ENCODE assay signal across 23 cellular contexts in genomic region chr9:5574998-5575397, GRCh38. TPM values are rescaled to one million over a fixed set of nuclear protein-coding genes. Genes with fewer than 3 reads are reported as not detected.
DNase-seq lines count a peak whose midpoint lies in the region; ATAC-seq, FAIRE-seq and TF ChIP-seq lines count a peak whose summit lies in the region.
"Had no signal": no experiment of that assay in that cellular context is flagged by ENCODE, and none has a peak within 500 bp of the region (broad histone marks: within the 10 kb centered on the region; RNA-seq: fewer than 3 reads in every experiment).

No MANE protein-coding gene starts in this region.

- no peak overlapping the region for H3K27ac ChIP-seq in HepG2 (ENCODE audit: extremely low read length, insufficient read depth, low read length)
- H3K27ac ChIP-seq in right lobe of liver: no peak overlapping the region
- no peak overlapping the region for H3K27ac ChIP-seq in brain microvascular endothelial cell
- H3K27ac ChIP-seq in parathyroid adenoma: no peak overlapping the region
- H3K27ac ChIP-seq: HL-60, tibial artery had no signal

- H3K4me3 ChIP-seq in HepG2 (replicated peaks in 1 of 3; ENCODE audit: insufficient read depth in 1 of 3, low read depth in 2 of 3, low read length in 3 of 3) (no peak overlapping the region), right lobe of liver (no peak overlapping the region), H7 (ENCODE audit: insufficient read depth, low read depth, low read length) (no peak overlapping the region), brain microvascular endothelial cell (ENCODE audit: low read depth, low read length) (no peak overlapping the region), parathyroid adenoma (ENCODE audit: low read depth, low read length) (no peak overlapping the region)
- H3K4me3 ChIP-seq: tibial artery had no signal

- ATAC-seq in HepG2 (peak; percentile 55; the same call in 2 of the 3 replicates), right lobe of liver (no peak), GM21423 (IDR thresholded peaks at IDR 0.05; ENCODE audit: unreplicated experiment) (no peak)
- ATAC-seq: activated T-cell treated with anti-CD3 and anti-CD28 coated beads, Interleukin-2, amount 50 U/mL, for 72 hours; natural killer cell treated with Interleukin-12 subunit alpha and Interleukin-12 subunit beta and Interleukin-15 and Interleukin-18, amount 100 ng/mL, for 72 hours; PC-3; stimulated activated naive B cell treated with anti-CD40 and anti-IgM and Interleukin-4, amounts not matched to agents 10 μg/mL and 1 μg/mL and 100 μg/mL, for 72 hours had no signal

- no peak overlapping the region for H2AFZ ChIP-seq in HepG2 (ENCODE audit: low read length)
- no peak overlapping the region for H2AFZ ChIP-seq in parathyroid adenoma

- TF ChIP-seq POLR2A in HepG2 (IDR thresholded peaks at IDR 0.05; ENCODE audit: insufficient read depth in 1 of 2, low read depth in 2 of 2, low read length in 2 of 2): no peak
- no peak for TF ChIP-seq POLR2A in right lobe of liver (IDR thresholded peaks at IDR 0.05)

- H3K9me3 ChIP-seq in HepG2 (ENCODE audit: low read length) (no peaks in the 10 kb centered on the region), right lobe of liver (no peaks in the 10 kb centered on the region), parathyroid adenoma (ENCODE audit: control insufficient read depth, low read length) (no peaks in the 10 kb centered on the region)
- H3K9me3 ChIP-seq: tibial artery had no signal

- no peaks in the 10 kb centered on the region for H3K4me1 ChIP-seq in HepG2 (ENCODE audit: insufficient read depth, low read length)
- H3K4me1 ChIP-seq in right lobe of liver: no peaks in the 10 kb centered on the region
- H3K4me1 ChIP-seq in parathyroid adenoma: no peaks in the 10 kb centered on the region

- CTCF ChIA-PET in HepG2 (lab: Yijun Ruan, JAX; ENCODE audit: low intra/inter-chr PET ratio, low total read pairs): no interaction called here

- H4K20me1 ChIP-seq in HepG2 (ENCODE audit: insufficient read depth, low read length): no peaks in the 10 kb centered on the region

- no TSS peak for BruUV-seq in HepG2 (replicated peaks; lab: Mats Ljungman, UMichigan)

- H3K4me2 ChIP-seq in HepG2 (ENCODE audit: low read depth, low read length): no peak overlapping the region
- no peak overlapping the region for H3K4me2 ChIP-seq in parathyroid adenoma (ENCODE audit: low read length)

- in situ Hi-C loops in HepG2 (cut with HindIII; ENCODE audit: extremely low pct_ligation_motif_present, low pct_unique_long_range_greater_than_20kb): loop anchor here (25.0 kb wide), 1 partner anchor 813 kb away; no protein-coding TSS in a partner anchor
- in situ Hi-C loops in brain microvascular endothelial cell (cut with HindIII; ENCODE audit: low pct_ligation_motif_present, low sequenced_read_pairs): loop anchor here (25.0 kb wide), 1 partner anchor 138 kb away; the partner anchor contains the start of gene PLGRKT

- H3K9ac ChIP-seq in HepG2 (ENCODE audit: insufficient read depth, low read depth, low read length) (no peak overlapping the region), parathyroid adenoma (no peak overlapping the region)

- no peaks in the 10 kb centered on the region for H3K27me3 ChIP-seq in HepG2 (ENCODE audit: control insufficient read depth in 1 of 2, insufficient read depth in 2 of 2, low read length in 2 of 2)
- no peaks in the 10 kb centered on the region for H3K27me3 ChIP-seq in right lobe of liver
- no peaks in the 10 kb centered on the region for H3K27me3 ChIP-seq in H7 (ENCODE audit: control insufficient read depth, insufficient read depth, low read length)
- H3K27me3 ChIP-seq in brain microvascular endothelial cell (replicated peaks): no peaks in the 10 kb centered on the region
- H3K27me3 ChIP-seq in parathyroid adenoma (ENCODE audit: control insufficient read depth, insufficient read depth, low read length): no peaks in the 10 kb centered on the region
- H3K27me3 ChIP-seq: tibial artery had no signal

- DNase-seq in HepG2 (ENCODE audit: low spot score) (peak; percentile 7), right lobe of liver (no peak), H7 (peak; percentile 4), brain microvascular endothelial cell (no peak), NCI-H510A treated with DMSO at 0.1 percent for 48 hours (lab: John Stamatoyannopoulos, UW) (no peak), mucosa of gallbladder (ENCODE audit: low spot score) (no peak)
- DNase-seq: activated CD4-positive, CD25-positive, alpha-beta regulatory T cell treated with anti-CD3 and anti-CD28 coated beads, Interleukin-2, amount 50 U/mL, for 72 hours; activated T-cell treated with anti-CD3 and anti-CD28 coated beads, Interleukin-2, amount 50 U/mL, for 72 hours; CD4-positive, alpha-beta T cell; IMR-90; NCI-H1930; NCI-H510A; PC-3; posterior cingulate gyrus; stimulated activated naive B cell treated with anti-CD40 and anti-IgM and Interleukin-4, amounts not matched to agents 10 μg/mL and 1 μg/mL and 100 μg/mL, for 72 hours; T-helper 9 cell; tibial artery had no signal

- TF ChIP-seq CTCF in HepG2 (CRISPR knock-in tag; IDR thresholded peaks at IDR 0.05): peak; percentile 10; the same call in 1 of the 2 replicates
- no peak for TF ChIP-seq CTCF in right lobe of liver (IDR thresholded peaks at IDR 0.05)
- peak; percentile 20 for TF ChIP-seq CTCF in brain microvascular endothelial cell (IDR thresholded peaks at IDR 0.05; ENCODE audit: low read depth, low read length, missing control alignments)
- TF ChIP-seq CTCF in parathyroid adenoma (IDR thresholded peaks at IDR 0.05): peak; percentile 7

- intact Hi-C loops in HepG2 (cut with micrococcal nuclease; ENCODE audit: unreplicated experiment): no loop called here
- intact Hi-C loops in right lobe of liver (cut with DNase I): no loop called here

- H3K36me3 ChIP-seq in HepG2 (replicated peaks in 1 of 2; ENCODE audit: control insufficient read depth in 1 of 2, insufficient read depth in 2 of 2, low read length in 2 of 2): no peaks in the 10 kb centered on the region
- peaks cover 0 to 2% (median 0%) of the 10 kb centered on the region in 4 donors for H3K36me3 ChIP-seq in right lobe of liver
- H3K36me3 ChIP-seq in H7 (replicated peaks; ENCODE audit: control insufficient read depth, insufficient read depth, low read length): no peaks in the 10 kb centered on the region
- H3K36me3 ChIP-seq in brain microvascular endothelial cell (replicated peaks): no peaks in the 10 kb centered on the region
- H3K36me3 ChIP-seq in parathyroid adenoma (ENCODE audit: control insufficient read depth, insufficient read depth, low read length): no peaks in the 10 kb centered on the region
- H3K36me3 ChIP-seq: tibial artery had no signal

- H3K79me2 ChIP-seq in HepG2 (ENCODE audit: insufficient read depth, low read length) (no peaks in the 10 kb centered on the region), parathyroid adenoma (no peaks in the 10 kb centered on the region)

- POLR2A ChIA-PET in HepG2 (lab: Yijun Ruan, JAX): no interaction called here

- no peak for TF ChIP-seq RAD21 in HepG2 (CRISPR knock-in tag; IDR thresholded peaks at IDR 0.05)

- 15% methylated on average over 2 of the region's 2 CpGs for whole genome bisulfite sequencing in HepG2 (ENCODE audit: low lambda C conversion rate)
- 56% methylated on average over 1 of the region's 2 CpGs for WGBS in right lobe of liver (ENCODE audit: insufficient coverage, low coverage, low lambda C conversion rate, missing lambda C conversion rate)

- no peak for FAIRE-seq in HepG2 (lab: Jason Lieb, UNC)
- FAIRE-seq: astrocyte, keratinocyte had no signal

- no peak for TF ChIP-seq EP300 in HepG2 (IDR thresholded peaks at IDR 0.05; ENCODE audit: low read depth in 2 of 2, low read length in 2 of 2)
- TF ChIP-seq EP300 in HepG2 (CRISPR knock-in tag; IDR thresholded peaks at IDR 0.05; ENCODE audit: borderline replicate concordance): no peak

RNA-seq across cellular contexts. Expression of gene RIC1, which starts 53.9 kb away (rescaled TPM):
- total RNA-seq in HepG2 (2016; rRNA removed; fragmentation: Illumina TruSeq; extraction: Trizol): 19.0 and 21.2 TPM in 2 replicates
- total RNA-seq in HepG2 (2016; cell fraction: cytosol; rRNA removed; fragmentation: Illumina TruSeq; extraction: Trizol; ENCODE audit: low read depth): 3.0 and 3.1 TPM in 2 replicates
- 18.6 and 20.2 TPM in 2 replicates for total RNA-seq in HepG2 (2016; cell fraction: insoluble cytoplasmic fraction; rRNA removed; fragmentation: Illumina TruSeq; extraction: Trizol)
- total RNA-seq in HepG2 (2016; cell fraction: membrane; rRNA removed; fragmentation: Illumina TruSeq; extraction: Trizol): 8.5 and 8.9 TPM in 2 replicates
- total RNA-seq in HepG2 (2016; cell fraction: nucleus; rRNA removed; fragmentation: Illumina TruSeq; extraction: Trizol): 34.3 and 34.6 TPM in 2 replicates
- 15.9 and 18.2 TPM in 2 replicates for polyA plus RNA-seq in HepG2 (2011; rRNA removed)
- 10.9 and 13.1 TPM in 2 replicates for polyA plus RNA-seq in HepG2 (2011; cell fraction: cytosol; rRNA removed)
- 29.5 and 30.5 TPM in 2 replicates for polyA plus RNA-seq in HepG2 (2011; cell fraction: nucleus; rRNA removed)
- 9.3 and 10.5 TPM in 2 replicates for polyA plus RNA-seq in HepG2 (2012)
- 0.60 and 0.62 TPM in 2 replicates for polyA plus RNA-seq in HepG2 (2016; cell fraction: cytosol; fragmentation: Illumina TruSeq; extraction: Trizol; ENCODE audit: low read depth)
- 13.1 and 13.7 TPM in 2 replicates for polyA plus RNA-seq in HepG2 (2016; cell fraction: insoluble cytoplasmic fraction; fragmentation: Illumina TruSeq; extraction: Trizol; ENCODE audit: low read depth)
- polyA plus RNA-seq in HepG2 (2016; cell fraction: membrane; fragmentation: Illumina TruSeq; extraction: Trizol; ENCODE audit: low read depth): 1.8 and 1.9 TPM in 2 replicates
- 22.7 and 24.7 TPM in 2 replicates for polyA plus RNA-seq in HepG2 (2016; cell fraction: nucleus; fragmentation: Illumina TruSeq; extraction: Trizol; ENCODE audit: insufficient read depth, low read depth)
- 40.6 and 43.6 TPM in 2 replicates for polyA minus RNA-seq in HepG2 (2011; rRNA and poly(A)+ RNA removed; ENCODE audit: low replicate concordance)
- polyA minus RNA-seq in HepG2 (2011; cell fraction: cytosol; rRNA and poly(A)+ RNA removed): 21.5 and 21.7 TPM in 2 replicates
- polyA minus RNA-seq in HepG2 (2011; cell fraction: nucleus; rRNA and poly(A)+ RNA removed): 84.3 and 94.9 TPM in 2 replicates
- total RNA-seq in right lobe of liver: 10 to 100 TPM in 5 of 6 experiments, 1 to 10 TPM in 1; 9.7 to 18.4 (median 10.5) TPM
- 19.9 and 20.9 TPM in 2 replicates for total RNA-seq in H7 (2014; rRNA removed; shearing (Covaris generic))
- total RNA-seq in mucosa of gallbladder: 17.0 TPM

Comparison
In these comparisons a context has a peak if more than half of its experiments do, and no peak if none do; other contexts are left out.
1. DNase-seq: peak in HepG2 (single experiment) and H7 (single experiment); none in right lobe of liver (0 of 3), brain microvascular endothelial cell (single experiment), NCI-H510A treated with DMSO at 0.1 percent for 48 hours (single experiment) and mucosa of gallbladder (single experiment).
2. CTCF ChIP-seq: peak in HepG2 (single experiment), brain microvascular endothelial cell (single experiment) and parathyroid adenoma (single experiment); none in right lobe of liver (0 of 4).